In the genomic region with DNA sequence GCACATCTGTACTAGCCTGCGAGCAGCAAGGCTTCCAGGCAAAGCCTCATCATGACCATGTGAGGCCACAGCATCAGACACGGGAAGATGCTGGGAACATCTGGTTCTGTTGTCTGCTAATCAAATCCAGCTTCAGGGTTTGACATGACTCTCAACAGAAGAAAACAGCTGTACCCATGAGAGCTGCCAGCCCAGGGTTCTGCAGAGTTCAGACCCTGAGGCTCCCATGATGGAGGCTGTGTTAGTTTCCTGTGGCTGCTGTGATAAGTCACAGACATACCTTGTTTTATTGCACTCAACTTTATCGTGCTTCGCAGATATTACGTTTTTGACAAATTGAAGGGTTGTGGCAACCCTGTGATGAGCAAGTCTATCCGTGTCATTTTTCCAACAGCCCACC, we compare ENCODE assay signal across 8 cellular contexts. TPM values are rescaled to one million over a fixed set of nuclear protein-coding genes. Genes with fewer than 3 reads are reported as not detected.
"Had no signal": no experiment of that assay in that cellular context is flagged by ENCODE, and none has a peak within 500 bp of the region (broad histone marks: within the 10 kb centered on the region; RNA-seq: fewer than 3 reads in every experiment).

No MANE protein-coding gene starts in this region.

- DNase-seq: GM23248, GOT3, H7, IMR-90, KG1 had no signal

- H3K27ac ChIP-seq: GM23248 had no signal

- H3K4me1 ChIP-seq: HAP-1 had no signal

- H3K4me3 ChIP-seq: GM23248, HAP-1, K562 had no signal

- ATAC-seq: K562 had no signal

- H3K9me3 ChIP-seq: HAP-1 had no signal

- H3K36me3 ChIP-seq: HAP-1 had no signal

RNA-seq across cellular contexts. Expression of a gene that starts 37.5 kb away (rescaled TPM):
- total RNA-seq: GM23248, HT-29, IMR-90, K562 had no signal
- polyA plus RNA-seq: GM23248, IMR-90, K562 had no signal
